ENCODE assay signal across 9 cellular contexts in the genomic region with DNA sequence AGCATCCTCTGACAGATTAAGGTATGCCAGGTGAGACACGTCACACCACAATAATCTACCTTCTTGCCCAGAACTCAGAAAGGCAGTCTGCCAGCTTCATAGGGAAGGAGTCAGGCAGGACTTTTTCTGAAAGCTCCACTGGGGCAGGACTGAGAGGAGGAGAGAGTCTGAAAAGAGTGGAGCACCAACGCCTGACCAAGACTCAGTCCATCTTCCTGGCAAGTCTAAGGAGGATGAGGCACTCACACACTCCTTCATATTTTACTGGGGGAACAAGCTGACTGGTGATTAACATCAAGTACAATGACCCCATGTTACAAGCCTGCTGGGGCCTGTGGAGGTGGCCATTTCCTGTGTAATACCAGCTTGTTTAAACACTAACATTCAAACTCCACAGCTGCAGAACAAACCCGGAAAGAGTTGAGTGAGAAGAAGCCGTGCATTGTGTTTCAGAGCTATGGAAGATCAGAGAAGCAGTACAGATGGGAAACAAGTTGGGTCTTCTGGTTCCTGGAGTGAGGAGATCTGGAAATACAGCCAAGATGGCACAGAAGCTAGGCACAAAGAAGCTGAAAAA.
DNase-seq lines count a peak whose midpoint lies in the region; ATAC-seq, FAIRE-seq and TF ChIP-seq lines count a peak whose summit lies in the region.
"Had no signal": no experiment of that assay in that cellular context is flagged by ENCODE, and none has a peak within 500 bp of the region (broad histone marks: within the 10 kb centered on the region; RNA-seq: fewer than 3 reads in every experiment).

No MANE protein-coding gene starts in this region.

- ATAC-seq in IMR-90 (ENCODE audit: low read depth) (no peak), WTC11 (no peak), GM18861 (IDR thresholded peaks at IDR 0.05; ENCODE audit: unreplicated experiment) (no peak)

- H2AK5ac ChIP-seq in IMR-90 (ENCODE audit: low read depth, low read length) = peak overlapping the region; percentile 93

- H2AFZ ChIP-seq in IMR-90 (replicated peaks; ENCODE audit: low read length, poor library complexity) = peak overlapping the region; percentile 14
- H2AFZ ChIP-seq in keratinocyte (ENCODE audit: control insufficient read depth, low read length) = peak overlapping the region; percentile 71
- H2AFZ ChIP-seq in OCI-LY7 (ENCODE audit: low read length) = no peak overlapping the region

- peak overlapping the region; percentile 96 for H2BK120ac ChIP-seq in IMR-90 (ENCODE audit: low read depth, low read length)

- H2BK5ac ChIP-seq in IMR-90 (ENCODE audit: low read depth, low read length, poor library complexity, severe bottlenecking) = peak overlapping the region; percentile 83

- H3K9me1 ChIP-seq in IMR-90 (ENCODE audit: insufficient read depth, low read length) = peaks cover 60% of the 10 kb centered on the region
- peaks cover 3% of the 10 kb centered on the region for H3K9me1 ChIP-seq in keratinocyte (ENCODE audit: control insufficient read depth, extremely low read depth, insufficient read depth, low read length)

- intact Hi-C loops in IMR-90 (cut with micrococcal nuclease) (no loop called here), OCI-LY7 (cut with micrococcal nuclease; ENCODE audit: unreplicated experiment) (no loop called here)

- peak overlapping the region; percentile 75 for H2AK9ac ChIP-seq in IMR-90 (replicated peaks; ENCODE audit: low read depth, low read length, poor library complexity)

- dilution Hi-C loops in IMR-90 (cut with HindIII; ENCODE audit: low sequenced_read_pairs, unreplicated experiment) (no loop called here), keratinocyte (cut with MboI; ENCODE audit: extremely low pct_ligation_motif_present, low sequenced_read_pairs) (no loop called here)

- peak overlapping the region; percentile 89 for H4K5ac ChIP-seq in IMR-90 (ENCODE audit: low read depth, low read length)

- peak overlapping the region; percentile 72 for H3K27ac ChIP-seq in IMR-90 (ENCODE audit: insufficient read depth, low read length)
- peak overlapping the region; percentile 63 for H3K27ac ChIP-seq in keratinocyte (ENCODE audit: control insufficient read depth, insufficient read depth, low read length)
- H3K27ac ChIP-seq in OCI-LY7 (ENCODE audit: low read depth, low read length, poor library complexity, severe bottlenecking) = no peak overlapping the region

- H3K27ac Mint-ChIP-seq in WTC11 = peak overlapping the region; percentile 37; the same call in 1 of the 2 replicates

- H3K4me3 Mint-ChIP-seq in WTC11 = no peak overlapping the region

- H3K4me2 ChIP-seq in IMR-90 (ENCODE audit: low read depth, low read length) (no peak overlapping the region; the same call in 1 of the 2 replicates), keratinocyte (ENCODE audit: control insufficient read depth, extremely low read depth, insufficient read depth, low read depth, low read length) (peak overlapping the region; percentile 64), OCI-LY7 (ENCODE audit: low read length) (no peak overlapping the region)

- peak overlapping the region; percentile 86 for H3K18ac ChIP-seq in IMR-90 (ENCODE audit: low read depth, low read length)

- H3K4me1 ChIP-seq in IMR-90 (ENCODE audit: control insufficient read depth, insufficient read depth, low read length) (peaks cover 72% of the 10 kb centered on the region), keratinocyte (ENCODE audit: control insufficient read depth, extremely low read depth, insufficient read depth, low read length) (peaks cover 39% of the 10 kb centered on the region), OCI-LY7 (ENCODE audit: insufficient read depth, low read length, poor library complexity, severe bottlenecking) (no peaks in the 10 kb centered on the region)

- no peak for TF ChIP-seq POLR2A in IMR-90 (IDR thresholded peaks at IDR 0.05; ENCODE audit: low read depth, low read length)

- in situ Hi-C loops in IMR-90 (cut with MboI; ENCODE audit: low sequenced_read_pairs) = loop anchor here (10.0 kb wide), 1 partner anchor 113 kb away; no protein-coding TSS in a partner anchor

- H3K27me3 Mint-ChIP-seq in WTC11 (ENCODE audit: low read depth) = no peaks in the 10 kb centered on the region

- peaks cover 26% of the 10 kb centered on the region for H3K4me1 Mint-ChIP-seq in WTC11

- CTCF ChIA-PET in IMR-90 (lab: Yijun Ruan, JAX) = interaction anchor here (1.0 to 1.3 kb wide), 3 partner anchors 54 to 70 kb away, joined by 3 to 6 read pairs (median 4); no protein-coding TSS in a partner anchor
- CTCF ChIA-PET in WTC11 (lab: Charles Lee) = interaction anchor here (0.6 to 3.7 kb wide), 4 partner anchors 43 to 123 kb away, joined by 3 to 19 read pairs (median 5); a partner anchor contains a TSS
- CTCF ChIA-PET in OCI-LY7 (lab: Charles Lee; ENCODE audit: unreplicated experiment) = no interaction called here

- H3K14ac ChIP-seq in IMR-90 (replicated peaks; ENCODE audit: low read depth, low read length) = peak overlapping the region; percentile 91

- H4K20me1 ChIP-seq in IMR-90 (ENCODE audit: insufficient read depth, low read length) (no peaks in the 10 kb centered on the region), keratinocyte (ENCODE audit: control insufficient read depth, extremely low read depth, insufficient read depth, low read length) (no peaks in the 10 kb centered on the region), OCI-LY7 (ENCODE audit: insufficient read depth, low read length) (no peaks in the 10 kb centered on the region)

- H3K23ac ChIP-seq in IMR-90 (ENCODE audit: low read depth, low read length) = peak overlapping the region; percentile 96

- BruUV-seq in IMR-90 (replicated peaks; lab: Mats Ljungman, UMichigan) (no TSS peak), OCI-LY7 (replicated peaks; lab: Mats Ljungman, UMichigan) (no TSS peak)

- POLR2A ChIA-PET in IMR-90 (lab: Charles Lee; ENCODE audit: unreplicated experiment) = no interaction called here
- POLR2A ChIA-PET in WTC11 (lab: Charles Lee) = no interaction called here
- POLR2A ChIA-PET in OCI-LY7 (lab: Charles Lee) = interaction anchor here (0.6 kb wide), 1 partner anchor 99 kb away, joined by 3 read pairs; no protein-coding TSS in a partner anchor

- H3K36me3 ChIP-seq in IMR-90 (ENCODE audit: control insufficient read depth, insufficient read depth, low read length) (peaks cover 2% of the 10 kb centered on the region; the same call in 1 of the 2 replicates), keratinocyte (ENCODE audit: control insufficient read depth in 2 of 2, extremely low read depth in 1 of 2, insufficient read depth in 2 of 2, low read length in 2 of 2) (peaks cover 13 to 17% of the 10 kb centered on the region in 2 experiments), OCI-LY7 (ENCODE audit: insufficient read depth, low read length) (no peaks in the 10 kb centered on the region)

- H3K36me3 Mint-ChIP-seq in WTC11 = no peaks in the 10 kb centered on the region

- H3K79me2 ChIP-seq in keratinocyte (ENCODE audit: control insufficient read depth, insufficient read depth, low read length) (no peaks in the 10 kb centered on the region), OCI-LY7 (ENCODE audit: insufficient read depth, low read depth, low read length) (no peaks in the 10 kb centered on the region)

- peak overlapping the region; percentile 95 for H2BK15ac ChIP-seq in IMR-90 (ENCODE audit: low read depth, low read length)

- H3K9me3 ChIP-seq in IMR-90 (ENCODE audit: control insufficient read depth, insufficient read depth, low read length) (no peaks in the 10 kb centered on the region), keratinocyte (ENCODE audit: control insufficient read depth, low read depth, low read length) (no peaks in the 10 kb centered on the region), OCI-LY7 (ENCODE audit: low read length) (no peaks in the 10 kb centered on the region)

- H4K8ac ChIP-seq in IMR-90 (ENCODE audit: low read depth in 2 of 2, low read length in 2 of 2) = peak overlapping the region; percentile 53 to 90

- no peaks in the 10 kb centered on the region for H3K9me2 ChIP-seq in OCI-LY7 (ENCODE audit: insufficient read depth, low read length)

- H4K91ac ChIP-seq in IMR-90 (ENCODE audit: insufficient read depth, low read depth, low read length) = peak overlapping the region; percentile 84

- peak; percentile 83 for DNase-seq in IMR-90
- DNase-seq in WTC11 (ENCODE audit: low spot score) = no peak
- no peak for DNase-seq in keratinocyte (ENCODE audit: low read depth, low spot score)
- peak; percentile 71 for DNase-seq in smooth muscle cell of the brain vasculature (ENCODE audit: low read depth, low spot score)
- no peak for DNase-seq in hippocampal formation (lab: John Stamatoyannopoulos, UW)
- DNase-seq in OCI-LY7 (ENCODE audit: low spot score) = no peak
- no peak for DNase-seq in DMS 273 treated with DMSO at 0.1 percent for 48 hours (lab: John Stamatoyannopoulos, UW)
- DNase-seq: activated naive CD4-positive, alpha-beta T cell treated with anti-CD3 and anti-CD28 coated beads, Interleukin-2, amount 50 U/mL, for 16 hours had no signal

- TF ChIP-seq RAD21 in IMR-90 (IDR thresholded peaks at IDR 0.05; ENCODE audit: low read length) = no peak; the same call in 1 of the 2 replicates

- no CpG with 5 or more reads among the region's 4 CpGs for WGBS in IMR-90 (ENCODE audit: extremely low coverage in 2 of 2, insufficient read length in 1 of 2), 2 experiments

- H3K9me3 Mint-ChIP-seq in WTC11 = no peaks in the 10 kb centered on the region

- peak overlapping the region; percentile 83 for H3K4ac ChIP-seq in IMR-90 (ENCODE audit: low read depth, low read length)

- no peak overlapping the region for H3K4me3 ChIP-seq in IMR-90 (ENCODE audit: insufficient read depth, low read depth, low read length)
- no peak overlapping the region for H3K4me3 ChIP-seq in keratinocyte (ENCODE audit: control insufficient read depth in 2 of 3, extremely low read depth in 1 of 3, insufficient read depth in 2 of 3, low read depth in 1 of 3, low read length in 3 of 3)
- H3K4me3 ChIP-seq in OCI-LY7 (ENCODE audit: low read depth, low read length, poor library complexity, severe bottlenecking) = no peak overlapping the region

- FAIRE-seq in keratinocyte (lab: Jason Lieb, UNC) = peak; percentile 96

- peak overlapping the region; percentile 81 for H2BK20ac ChIP-seq in IMR-90 (ENCODE audit: low read depth, low read length)

- peaks cover 38 to 85% of the 10 kb centered on the region in 2 experiments for H3K79me1 ChIP-seq in IMR-90 (ENCODE audit: low read depth in 1 of 2, low read length in 2 of 2)

- no peaks in the 10 kb centered on the region for H3K27me3 ChIP-seq in IMR-90 (ENCODE audit: control insufficient read depth, insufficient read depth, low read length)
- H3K27me3 ChIP-seq in keratinocyte (ENCODE audit: control insufficient read depth, extremely low read depth, insufficient read depth, low read length) = no peaks in the 10 kb centered on the region

- H3K56ac ChIP-seq in IMR-90 (ENCODE audit: extremely low read depth, insufficient read depth, low read length) = peak overlapping the region; percentile 58

- H3K9ac ChIP-seq in IMR-90 (ENCODE audit: low read depth, low read length) = peak overlapping the region; percentile 12
- peak overlapping the region; percentile 43 for H3K9ac ChIP-seq in keratinocyte (ENCODE audit: control insufficient read depth, extremely low read depth, insufficient read depth, low read length)

- TF ChIP-seq CTCF in IMR-90 (conservative IDR thresholded peaks at IDR 0.05; ENCODE audit: low read depth, low read length) = no peak
- no peak for TF ChIP-seq CTCF in WTC11 (IDR thresholded peaks at IDR 0.05)
- TF ChIP-seq CTCF in keratinocyte (optimal IDR thresholded peaks at IDR 0.05 in 1 of 3, IDR thresholded peaks at IDR 0.05 in 1 of 3, conservative IDR thresholded peaks at IDR 0.05 in 1 of 3; ENCODE audit: extremely low read depth in 1 of 3, insufficient read depth in 2 of 3, low read length in 3 of 3) = no peak
- TF ChIP-seq CTCF in OCI-LY7 (conservative IDR thresholded peaks at IDR 0.05; ENCODE audit: low read length) = no peak

Comparison
In these comparisons a context has a peak if more than half of its experiments do, and no peak if none do; other contexts are left out.
1. DNase-seq: peak in IMR-90 (single experiment) and smooth muscle cell of the brain vasculature (single experiment); none in WTC11 (single experiment), keratinocyte (single experiment), hippocampal formation (0 of 2), OCI-LY7 (single experiment) and DMS 273 treated with DMSO at 0.1 percent for 48 hours (single experiment).